Comparison of ENCODE assay signal across 31 cellular contexts in the genomic region with DNA sequence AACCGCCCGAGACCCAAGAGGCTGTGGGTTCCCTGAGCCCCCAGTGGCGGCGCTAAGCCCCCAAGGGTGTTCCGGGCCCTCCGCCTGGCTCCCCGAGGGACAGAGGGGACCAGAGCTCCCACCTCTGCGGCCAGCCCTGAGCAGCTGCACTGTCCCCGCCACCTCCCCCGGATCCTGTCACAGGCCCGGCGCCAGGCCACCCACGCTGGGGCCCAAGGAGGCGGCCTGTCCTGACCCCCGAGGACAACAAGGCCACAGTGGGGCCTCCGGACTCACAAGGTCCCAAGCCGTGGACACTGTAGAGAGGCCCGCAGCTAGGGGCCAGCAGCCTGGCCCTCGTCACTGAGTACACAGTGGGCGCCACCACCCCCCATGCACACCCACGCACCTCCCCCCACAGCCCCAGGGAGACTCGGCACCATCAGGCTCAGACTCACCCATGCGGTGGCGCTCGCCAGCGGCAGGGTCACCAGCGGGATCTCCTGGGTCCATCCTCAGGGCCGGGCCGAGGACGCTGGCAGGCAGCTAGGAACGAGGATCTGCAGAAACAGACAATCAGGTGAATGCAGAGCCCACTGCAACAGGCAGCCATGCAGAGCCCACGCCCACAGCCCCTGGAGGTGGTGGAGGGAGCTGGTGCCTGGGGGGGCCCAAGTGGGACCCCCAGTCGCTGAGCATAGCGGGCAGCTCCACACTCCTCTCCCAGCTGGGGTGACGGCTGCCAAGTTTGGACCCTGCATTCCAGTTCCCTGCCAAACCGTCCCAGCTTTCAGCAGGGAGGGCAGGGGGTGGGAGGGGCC. TPM values are rescaled to one million over a fixed set of nuclear protein-coding genes. Genes with fewer than 3 reads are reported as not detected.
"Had no signal": no experiment of that assay in that cellular context is flagged by ENCODE, and none has a peak within 500 bp of the region (broad histone marks: within the 10 kb centered on the region; RNA-seq: fewer than 3 reads in every experiment).

No MANE protein-coding gene starts in this region.

- ATAC-seq: esophagus mucosa; gastrocnemius medialis; left lung; natural killer cell; right lobe of liver; stimulated activated naive CD8-positive, alpha-beta T cell treated with anti-CD3 and anti-CD28 coated beads, Interleukin-15, amount 100 ng/mL, for 72 hours; upper lobe of right lung had no signal

- H3K9ac ChIP-seq: parathyroid adenoma had no signal

- H3K4me1 ChIP-seq: parathyroid adenoma, prostate gland, upper lobe of right lung, uterus had no signal

- H3K36me3 Mint-ChIP-seq: natural killer cell had no signal

- H3K4me3 Mint-ChIP-seq: endodermal cell; memory B cell; natural killer cell; stimulated activated naive CD8-positive, alpha-beta T cell treated with anti-CD3 and anti-CD28 coated beads, Interleukin-15, amount 100 ng/mL, for 72 hours had no signal

- FAIRE-seq: colon, keratinocyte had no signal

- H3K27me3 Mint-ChIP-seq: memory B cell; stimulated activated naive CD8-positive, alpha-beta T cell treated with anti-CD3 and anti-CD28 coated beads, Interleukin-15, amount 100 ng/mL, for 72 hours had no signal

- H3K4me3 ChIP-seq: dorsolateral prefrontal cortex, gastrocnemius medialis, left lung, lung, prostate gland, right lobe of liver, smooth muscle cell, suprapubic skin, transverse colon, upper lobe of right lung, uterus had no signal

- H2AFZ ChIP-seq: parathyroid adenoma had no signal

- H3K27ac ChIP-seq: dorsolateral prefrontal cortex, epithelial cell of prostate, gastrocnemius medialis, left lung, parathyroid adenoma, prostate gland, right lobe of liver, suprapubic skin, transverse colon, upper lobe of right lung, uterus had no signal

- H3K9me3 ChIP-seq: gastrocnemius medialis, left lung, prostate gland, right lobe of liver, suprapubic skin, transverse colon, upper lobe of right lung, uterus had no signal

- H3K36me3 ChIP-seq: gastrocnemius medialis, prostate gland, right lobe of liver, transverse colon, upper lobe of right lung, uterus had no signal

- H3K79me2 ChIP-seq: parathyroid adenoma had no signal

- H3K4me1 Mint-ChIP-seq: endodermal cell had no signal

- DNase-seq: dorsolateral prefrontal cortex; effector CD4-positive, alpha-beta T cell; endodermal cell; foreskin fibroblast; gastrocnemius medialis; head of caudate nucleus; natural killer cell; right lobe of liver; stimulated activated CD4-positive, alpha-beta T cell treated with anti-CD3 and anti-CD28 coated beads, Interleukin-12 subunit alpha, Interleukin-12 subunit beta, amount 100 ng/mL, for 4 hours; stimulated activated CD4-positive, alpha-beta T cell treated with anti-CD3 and anti-CD28 coated beads, Interleukin-1b, Interleukin-23, amount 100 ng/mL, for 48 hours; stimulated activated CD4-positive, alpha-beta T cell treated with anti-CD3 and anti-CD28 coated beads, Interleukin-4, amount 100 ng/mL, for 1 hour; stimulated activated CD8-positive, alpha-beta memory T cell treated with anti-CD3 and anti-CD28 coated beads, Interleukin-4, amount 100 ng/mL, for 48 hours; stimulated activated naive CD4-positive, alpha-beta T cell; stimulated activated naive CD8-positive, alpha-beta T cell treated with anti-CD3 and anti-CD28 coated beads, Interleukin-15, amount 100 ng/mL, for 72 hours; transverse colon; upper lobe of right lung; uterus had no signal

- H3K4me2 ChIP-seq: smooth muscle cell had no signal

- H3K27me3 ChIP-seq: dorsolateral prefrontal cortex, gastrocnemius medialis, left lung, right lobe of liver, suprapubic skin, transverse colon, upper lobe of right lung, uterus had no signal

- H3K27ac Mint-ChIP-seq: endodermal cell, memory B cell, natural killer cell had no signal

- H3K9me3 Mint-ChIP-seq: natural killer cell; stimulated activated naive CD8-positive, alpha-beta T cell treated with anti-CD3 and anti-CD28 coated beads, Interleukin-15, amount 100 ng/mL, for 72 hours had no signal

RNA-seq across cellular contexts. Expression of a gene that starts 46.1 kb away (rescaled TPM):
- total RNA-seq: esophagus mucosa, mononuclear cell, natural killer cell, osteoblast, smooth muscle cell, suprapubic skin, upper lobe of right lung had no signal
- polyA plus RNA-seq: keratinocyte, neural cell, smooth muscle cell had no signal
